In genomic region chr1:44044071-44044801, GRCh38 we compare ENCODE assay signal across 2 cellular contexts.
TF ChIP-seq lines count a peak whose summit lies in the region.

No MANE protein-coding gene starts in this region.

TF ChIP-seq in HCT116, 20 proteins besides CTCF, POLR2A, EP300 and RAD21:
- peak; percentile 25; the same call in 1 of the 2 replicates for TF ChIP-seq JUND (IDR thresholded peaks at IDR 0.05)
- TF ChIP-seq, protein P1, sequence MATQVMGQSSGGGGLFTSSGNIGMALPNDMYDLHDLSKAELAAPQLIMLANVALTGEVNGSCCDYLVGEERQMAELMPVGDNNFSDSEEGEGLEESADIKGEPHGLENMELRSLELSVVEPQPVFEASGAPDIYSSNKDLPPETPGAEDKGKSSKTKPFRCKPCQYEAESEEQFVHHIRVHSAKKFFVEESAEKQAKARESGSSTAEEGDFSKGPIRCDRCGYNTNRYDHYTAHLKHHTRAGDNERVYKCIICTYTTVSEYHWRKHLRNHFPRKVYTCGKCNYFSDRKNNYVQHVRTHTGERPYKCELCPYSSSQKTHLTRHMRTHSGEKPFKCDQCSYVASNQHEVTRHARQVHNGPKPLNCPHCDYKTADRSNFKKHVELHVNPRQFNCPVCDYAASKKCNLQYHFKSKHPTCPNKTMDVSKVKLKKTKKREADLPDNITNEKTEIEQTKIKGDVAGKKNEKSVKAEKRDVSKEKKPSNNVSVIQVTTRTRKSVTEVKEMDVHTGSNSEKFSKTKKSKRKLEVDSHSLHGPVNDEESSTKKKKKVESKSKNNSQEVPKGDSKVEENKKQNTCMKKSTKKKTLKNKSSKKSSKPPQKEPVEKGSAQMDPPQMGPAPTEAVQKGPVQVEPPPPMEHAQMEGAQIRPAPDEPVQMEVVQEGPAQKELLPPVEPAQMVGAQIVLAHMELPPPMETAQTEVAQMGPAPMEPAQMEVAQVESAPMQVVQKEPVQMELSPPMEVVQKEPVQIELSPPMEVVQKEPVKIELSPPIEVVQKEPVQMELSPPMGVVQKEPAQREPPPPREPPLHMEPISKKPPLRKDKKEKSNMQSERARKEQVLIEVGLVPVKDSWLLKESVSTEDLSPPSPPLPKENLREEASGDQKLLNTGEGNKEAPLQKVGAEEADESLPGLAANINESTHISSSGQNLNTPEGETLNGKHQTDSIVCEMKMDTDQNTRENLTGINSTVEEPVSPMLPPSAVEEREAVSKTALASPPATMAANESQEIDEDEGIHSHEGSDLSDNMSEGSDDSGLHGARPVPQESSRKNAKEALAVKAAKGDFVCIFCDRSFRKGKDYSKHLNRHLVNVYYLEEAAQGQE (IDR thresholded peaks at IDR 0.05; ENCODE audit: low read depth): no peak
- no peak for TF ChIP-seq EZH2 (IDR thresholded peaks at IDR 0.05)
- no peak for TF ChIP-seq EZH2phosphoT487 (IDR thresholded peaks at IDR 0.05; ENCODE audit: borderline replicate concordance)
- TF ChIP-seq FOSL1 (IDR thresholded peaks at IDR 0.05; ENCODE audit: low read depth): peak; percentile 49

TF ChIP-seq in HepG2, 621 proteins besides CTCF, POLR2A, EP300 and RAD21 (continues in another document):
- no peak for TF ChIP-seq DPF2 (CRISPR knock-in tag; IDR thresholded peaks at IDR 0.05; ENCODE audit: borderline replicate concordance, low read depth)
- TF ChIP-seq, protein P2, sequence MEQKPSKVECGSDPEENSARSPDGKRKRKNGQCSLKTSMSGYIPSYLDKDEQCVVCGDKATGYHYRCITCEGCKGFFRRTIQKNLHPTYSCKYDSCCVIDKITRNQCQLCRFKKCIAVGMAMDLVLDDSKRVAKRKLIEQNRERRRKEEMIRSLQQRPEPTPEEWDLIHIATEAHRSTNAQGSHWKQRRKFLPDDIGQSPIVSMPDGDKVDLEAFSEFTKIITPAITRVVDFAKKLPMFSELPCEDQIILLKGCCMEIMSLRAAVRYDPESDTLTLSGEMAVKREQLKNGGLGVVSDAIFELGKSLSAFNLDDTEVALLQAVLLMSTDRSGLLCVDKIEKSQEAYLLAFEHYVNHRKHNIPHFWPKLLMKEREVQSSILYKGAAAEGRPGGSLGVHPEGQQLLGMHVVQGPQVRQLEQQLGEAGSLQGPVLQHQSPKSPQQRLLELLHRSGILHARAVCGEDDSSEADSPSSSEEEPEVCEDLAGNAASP (CRISPR knock-in tag; IDR thresholded peaks at IDR 0.05; ENCODE audit: borderline replicate concordance): no peak
- TF ChIP-seq ZFYVE20 (CRISPR knock-in tag; IDR thresholded peaks at IDR 0.05; ENCODE audit: borderline replicate concordance, low read depth): no peak
- 0 out of 2 replicates have a peak, but pooled peaks have one; percentile 11 for TF ChIP-seq MAFF (IDR thresholded peaks at IDR 0.05; ENCODE audit: low read depth, low read length)
- no peak for TF ChIP-seq HNRNPL (IDR thresholded peaks at IDR 0.05; ENCODE audit: low read depth, low read length)
- 0 out of 2 replicates have a peak, but pooled peaks have one; percentile 26 for TF ChIP-seq GFI1 (CRISPR knock-in tag; IDR thresholded peaks at IDR 0.05; ENCODE audit: borderline replicate concordance)
- TF ChIP-seq, protein P3, sequence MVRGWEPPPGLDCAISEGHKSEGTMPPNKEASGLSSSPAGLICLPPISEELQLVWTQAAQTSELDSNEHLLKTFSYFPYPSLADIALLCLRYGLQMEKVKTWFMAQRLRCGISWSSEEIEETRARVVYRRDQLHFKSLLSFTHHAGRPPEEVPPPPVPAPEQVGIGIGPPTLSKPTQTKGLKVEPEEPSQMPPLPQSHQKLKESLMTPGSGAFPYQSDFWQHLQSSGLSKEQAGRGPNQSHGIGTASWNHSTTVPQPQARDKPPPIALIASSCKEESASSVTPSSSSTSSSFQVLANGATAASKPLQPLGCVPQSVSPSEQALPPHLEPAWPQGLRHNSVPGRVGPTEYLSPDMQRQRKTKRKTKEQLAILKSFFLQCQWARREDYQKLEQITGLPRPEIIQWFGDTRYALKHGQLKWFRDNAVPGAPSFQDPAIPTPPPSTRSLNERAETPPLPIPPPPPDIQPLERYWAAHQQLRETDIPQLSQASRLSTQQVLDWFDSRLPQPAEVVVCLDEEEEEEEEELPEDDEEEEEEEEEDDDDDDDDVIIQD (CRISPR knock-in tag; IDR thresholded peaks at IDR 0.05; ENCODE audit: low read depth): no peak
- no peak for TF ChIP-seq GATA4 (IDR thresholded peaks at IDR 0.05; ENCODE audit: borderline replicate concordance, low read depth)
- no peak for TF ChIP-seq ZNF451 (CRISPR knock-in tag; IDR thresholded peaks at IDR 0.05)
- 0 out of 2 replicates have a peak, but pooled peaks have one; percentile 43 for TF ChIP-seq NFE2L2 (IDR thresholded peaks at IDR 0.05; ENCODE audit: low read length)
- TF ChIP-seq, protein P4, sequence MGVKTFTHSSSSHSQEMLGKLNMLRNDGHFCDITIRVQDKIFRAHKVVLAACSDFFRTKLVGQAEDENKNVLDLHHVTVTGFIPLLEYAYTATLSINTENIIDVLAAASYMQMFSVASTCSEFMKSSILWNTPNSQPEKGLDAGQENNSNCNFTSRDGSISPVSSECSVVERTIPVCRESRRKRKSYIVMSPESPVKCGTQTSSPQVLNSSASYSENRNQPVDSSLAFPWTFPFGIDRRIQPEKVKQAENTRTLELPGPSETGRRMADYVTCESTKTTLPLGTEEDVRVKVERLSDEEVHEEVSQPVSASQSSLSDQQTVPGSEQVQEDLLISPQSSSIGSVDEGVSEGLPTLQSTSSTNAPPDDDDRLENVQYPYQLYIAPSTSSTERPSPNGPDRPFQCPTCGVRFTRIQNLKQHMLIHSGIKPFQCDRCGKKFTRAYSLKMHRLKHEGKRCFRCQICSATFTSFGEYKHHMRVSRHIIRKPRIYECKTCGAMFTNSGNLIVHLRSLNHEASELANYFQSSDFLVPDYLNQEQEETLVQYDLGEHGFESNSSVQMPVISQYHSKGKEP (CRISPR knock-in tag; IDR thresholded peaks at IDR 0.05): no peak
- TF ChIP-seq MATR3 (CRISPR knock-in tag; IDR thresholded peaks at IDR 0.05): no peak
- peak; percentile 42 for TF ChIP-seq TEAD3 (CRISPR knock-in tag; optimal IDR thresholded peaks at IDR 0.05; ENCODE audit: borderline replicate concordance)
- TF ChIP-seq ZNF382 (CRISPR knock-in tag; IDR thresholded peaks at IDR 0.05; ENCODE audit: borderline replicate concordance): no peak
- peak; percentile 46 for TF ChIP-seq FOSL2 (CRISPR knock-in tag; IDR thresholded peaks at IDR 0.05)
- TF ChIP-seq ZNF124 (CRISPR knock-in tag; IDR thresholded peaks at IDR 0.05): no peak
- TF ChIP-seq TARDBP (CRISPR knock-in tag; IDR thresholded peaks at IDR 0.05): no peak
- no peak for TF ChIP-seq MEIS1 (CRISPR knock-in tag; IDR thresholded peaks at IDR 0.05; ENCODE audit: borderline replicate concordance)
- TF ChIP-seq CHD2 (IDR thresholded peaks at IDR 0.05; ENCODE audit: low read depth, low read length): no peak
- TF ChIP-seq, protein P5, sequence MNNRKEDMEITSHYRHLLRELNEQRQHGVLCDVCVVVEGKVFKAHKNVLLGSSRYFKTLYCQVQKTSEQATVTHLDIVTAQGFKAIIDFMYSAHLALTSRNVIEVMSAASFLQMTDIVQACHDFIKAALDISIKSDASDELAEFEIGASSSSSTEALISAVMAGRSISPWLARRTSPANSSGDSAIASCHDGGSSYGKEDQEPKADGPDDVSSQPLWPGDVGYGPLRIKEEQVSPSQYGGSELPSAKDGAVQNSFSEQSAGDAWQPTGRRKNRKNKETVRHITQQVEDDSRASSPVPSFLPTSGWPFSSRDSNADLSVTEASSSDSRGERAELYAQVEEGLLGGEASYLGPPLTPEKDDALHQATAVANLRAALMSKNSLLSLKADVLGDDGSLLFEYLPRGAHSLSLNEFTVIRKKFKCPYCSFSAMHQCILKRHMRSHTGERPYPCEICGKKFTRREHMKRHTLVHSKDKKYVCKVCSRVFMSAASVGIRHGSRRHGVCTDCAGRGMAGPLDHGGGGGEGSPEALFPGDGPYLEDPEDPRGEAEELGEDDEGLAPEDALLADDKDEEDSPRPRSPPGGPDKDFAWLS (CRISPR knock-in tag; IDR thresholded peaks at IDR 0.05; ENCODE audit: borderline replicate concordance): no peak
- TF ChIP-seq ISX (CRISPR knock-in tag; conservative IDR thresholded peaks at IDR 0.05): no peak
- TF ChIP-seq, protein P6, sequence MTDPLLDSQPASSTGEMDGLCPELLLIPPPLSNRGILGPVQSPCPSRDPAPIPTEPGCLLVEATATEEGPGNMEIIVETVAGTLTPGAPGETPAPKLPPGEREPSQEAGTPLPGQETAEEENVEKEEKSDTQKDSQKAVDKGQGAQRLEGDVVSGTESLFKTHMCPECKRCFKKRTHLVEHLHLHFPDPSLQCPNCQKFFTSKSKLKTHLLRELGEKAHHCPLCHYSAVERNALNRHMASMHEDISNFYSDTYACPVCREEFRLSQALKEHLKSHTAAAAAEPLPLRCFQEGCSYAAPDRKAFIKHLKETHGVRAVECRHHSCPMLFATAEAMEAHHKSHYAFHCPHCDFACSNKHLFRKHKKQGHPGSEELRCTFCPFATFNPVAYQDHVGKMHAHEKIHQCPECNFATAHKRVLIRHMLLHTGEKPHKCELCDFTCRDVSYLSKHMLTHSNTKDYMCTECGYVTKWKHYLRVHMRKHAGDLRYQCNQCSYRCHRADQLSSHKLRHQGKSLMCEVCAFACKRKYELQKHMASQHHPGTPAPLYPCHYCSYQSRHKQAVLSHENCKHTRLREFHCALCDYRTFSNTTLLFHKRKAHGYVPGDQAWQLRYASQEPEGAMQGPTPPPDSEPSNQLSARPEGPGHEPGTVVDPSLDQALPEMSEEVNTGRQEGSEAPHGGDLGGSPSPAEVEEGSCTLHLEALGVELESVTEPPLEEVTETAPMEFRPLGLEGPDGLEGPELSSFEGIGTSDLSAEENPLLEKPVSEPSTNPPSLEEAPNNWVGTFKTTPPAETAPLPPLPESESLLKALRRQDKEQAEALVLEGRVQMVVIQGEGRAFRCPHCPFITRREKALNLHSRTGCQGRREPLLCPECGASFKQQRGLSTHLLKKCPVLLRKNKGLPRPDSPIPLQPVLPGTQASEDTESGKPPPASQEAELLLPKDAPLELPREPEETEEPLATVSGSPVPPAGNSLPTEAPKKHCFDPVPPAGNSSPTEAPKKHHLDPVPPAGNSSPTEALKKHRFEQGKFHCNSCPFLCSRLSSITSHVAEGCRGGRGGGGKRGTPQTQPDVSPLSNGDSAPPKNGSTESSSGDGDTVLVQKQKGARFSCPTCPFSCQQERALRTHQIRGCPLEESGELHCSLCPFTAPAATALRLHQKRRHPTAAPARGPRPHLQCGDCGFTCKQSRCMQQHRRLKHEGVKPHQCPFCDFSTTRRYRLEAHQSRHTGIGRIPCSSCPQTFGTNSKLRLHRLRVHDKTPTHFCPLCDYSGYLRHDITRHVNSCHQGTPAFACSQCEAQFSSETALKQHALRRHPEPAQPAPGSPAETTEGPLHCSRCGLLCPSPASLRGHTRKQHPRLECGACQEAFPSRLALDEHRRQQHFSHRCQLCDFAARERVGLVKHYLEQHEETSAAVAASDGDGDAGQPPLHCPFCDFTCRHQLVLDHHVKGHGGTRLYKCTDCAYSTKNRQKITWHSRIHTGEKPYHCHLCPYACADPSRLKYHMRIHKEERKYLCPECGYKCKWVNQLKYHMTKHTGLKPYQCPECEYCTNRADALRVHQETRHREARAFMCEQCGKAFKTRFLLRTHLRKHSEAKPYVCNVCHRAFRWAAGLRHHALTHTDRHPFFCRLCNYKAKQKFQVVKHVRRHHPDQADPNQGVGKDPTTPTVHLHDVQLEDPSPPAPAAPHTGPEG (CRISPR knock-in tag; IDR thresholded peaks at IDR 0.05): no peak
- no peak for TF ChIP-seq XBP1 (CRISPR knock-in tag; IDR thresholded peaks at IDR 0.05)
- TF ChIP-seq GMEB2 (CRISPR knock-in tag; IDR thresholded peaks at IDR 0.05; ENCODE audit: low read depth): no peak
- TF ChIP-seq, protein P7, sequence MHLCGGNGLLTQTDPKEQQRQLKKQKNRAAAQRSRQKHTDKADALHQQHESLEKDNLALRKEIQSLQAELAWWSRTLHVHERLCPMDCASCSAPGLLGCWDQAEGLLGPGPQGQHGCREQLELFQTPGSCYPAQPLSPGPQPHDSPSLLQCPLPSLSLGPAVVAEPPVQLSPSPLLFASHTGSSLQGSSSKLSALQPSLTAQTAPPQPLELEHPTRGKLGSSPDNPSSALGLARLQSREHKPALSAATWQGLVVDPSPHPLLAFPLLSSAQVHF (CRISPR knock-in tag; IDR thresholded peaks at IDR 0.05): no peak
- no peak for TF ChIP-seq ZNF547 (CRISPR knock-in tag; IDR thresholded peaks at IDR 0.05)
- TF ChIP-seq, protein P8, sequence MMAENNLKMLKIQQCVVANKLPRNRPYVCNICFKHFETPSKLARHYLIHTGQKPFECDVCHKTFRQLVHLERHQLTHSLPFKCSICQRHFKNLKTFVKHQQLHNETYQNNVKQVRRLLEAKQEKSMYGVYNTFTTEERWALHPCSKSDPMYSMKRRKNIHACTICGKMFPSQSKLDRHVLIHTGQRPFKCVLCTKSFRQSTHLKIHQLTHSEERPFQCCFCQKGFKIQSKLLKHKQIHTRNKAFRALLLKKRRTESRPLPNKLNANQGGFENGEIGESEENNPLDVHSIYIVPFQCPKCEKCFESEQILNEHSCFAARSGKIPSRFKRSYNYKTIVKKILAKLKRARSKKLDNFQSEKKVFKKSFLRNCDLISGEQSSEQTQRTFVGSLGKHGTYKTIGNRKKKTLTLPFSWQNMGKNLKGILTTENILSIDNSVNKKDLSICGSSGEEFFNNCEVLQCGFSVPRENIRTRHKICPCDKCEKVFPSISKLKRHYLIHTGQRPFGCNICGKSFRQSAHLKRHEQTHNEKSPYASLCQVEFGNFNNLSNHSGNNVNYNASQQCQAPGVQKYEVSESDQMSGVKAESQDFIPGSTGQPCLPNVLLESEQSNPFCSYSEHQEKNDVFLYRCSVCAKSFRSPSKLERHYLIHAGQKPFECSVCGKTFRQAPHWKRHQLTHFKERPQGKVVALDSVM (CRISPR knock-in tag; IDR thresholded peaks at IDR 0.05): no peak
- TF ChIP-seq, protein P9, sequence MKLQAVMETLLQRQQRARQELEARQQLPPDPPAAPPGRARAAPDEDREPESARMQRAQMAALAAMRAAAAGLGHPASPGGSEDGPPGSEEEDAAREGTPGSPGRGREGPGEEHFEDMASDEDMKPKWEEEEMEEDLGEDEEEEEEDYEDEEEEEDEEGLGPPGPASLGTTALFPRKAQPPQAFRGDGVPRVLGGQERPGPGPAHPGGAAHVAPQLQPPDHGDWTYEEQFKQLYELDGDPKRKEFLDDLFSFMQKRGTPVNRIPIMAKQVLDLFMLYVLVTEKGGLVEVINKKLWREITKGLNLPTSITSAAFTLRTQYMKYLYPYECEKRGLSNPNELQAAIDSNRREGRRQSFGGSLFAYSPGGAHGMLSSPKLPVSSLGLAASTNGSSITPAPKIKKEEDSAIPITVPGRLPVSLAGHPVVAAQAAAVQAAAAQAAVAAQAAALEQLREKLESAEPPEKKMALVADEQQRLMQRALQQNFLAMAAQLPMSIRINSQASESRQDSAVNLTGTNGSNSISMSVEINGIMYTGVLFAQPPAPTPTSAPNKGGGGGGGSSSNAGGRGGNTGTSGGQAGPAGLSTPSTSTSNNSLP (IDR thresholded peaks at IDR 0.05; ENCODE audit: low read depth, low read length): no peak
- TF ChIP-seq NFE2 (CRISPR knock-in tag; IDR thresholded peaks at IDR 0.05): peak; percentile 37; the same call in 1 of the 2 replicates
